In the genomic region with DNA sequence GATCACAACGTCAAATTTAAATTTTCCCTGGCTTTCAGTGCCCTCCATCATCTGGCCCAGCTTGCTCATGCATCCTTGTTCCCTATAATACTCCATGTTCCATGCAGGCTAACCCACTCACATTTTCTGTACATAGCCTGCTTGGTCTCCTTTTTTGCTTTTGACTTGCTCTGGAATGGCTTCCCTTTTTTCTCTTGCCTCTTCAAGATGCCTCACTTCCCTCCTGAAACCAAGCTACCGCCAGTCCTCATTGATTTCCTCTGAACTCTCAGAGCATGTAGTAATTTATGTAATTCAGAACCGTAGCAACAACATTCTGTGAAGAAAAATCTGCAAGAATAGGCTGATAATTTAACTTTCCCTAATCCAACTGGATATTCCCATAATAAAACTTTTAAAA, we compare ENCODE assay signal across 16 cellular contexts.
DNase-seq lines count a peak whose midpoint lies in the region; ATAC-seq and TF ChIP-seq lines count a peak whose summit lies in the region.
"Had no signal": no experiment of that assay in that cellular context is flagged by ENCODE, and none has a peak within 500 bp of the region (broad histone marks: within the 10 kb centered on the region; RNA-seq: fewer than 3 reads in every experiment).

No MANE protein-coding gene starts in this region.

- H3K4me1 ChIP-seq in tibial artery, result peaks cover 0 to 100% (median 56%) of the 10 kb centered on the region in 4 donors
- H3K4me1 ChIP-seq: parathyroid adenoma, SJCRH30 had no signal

- H3K36me3 ChIP-seq in tibial artery, result no peaks in the 10 kb centered on the region

- intact Hi-C loops in tibial artery (cut with DNase I; ENCODE audit: low total_unique reads), result no loop called here

- DNase-seq in activated naive CD4-positive, alpha-beta T cell treated with anti-CD3 and anti-CD28 coated beads, Interleukin-2, amount 10 ng/mL, durations not matched to agents 7 days and 5 days, result no peak
- DNase-seq in activated naive CD4-positive, alpha-beta T cell treated with anti-CD3 and anti-CD28 coated beads, Interleukin-2, amount 50 U/mL, for 16 hours, result no peak
- DNase-seq in SKM-1 treated with dmso at 0.1 percent for 144 hours (lab: John Stamatoyannopoulos, UW; ENCODE audit: unreplicated experiment) (peak; percentile 64), epithelial cell of prostate (ENCODE audit: low read depth, low spot score) (no peak), tibial artery (no peak), NCI-H2107 treated with DMSO at 0.1 percent for 48 hours (lab: John Stamatoyannopoulos, UW; ENCODE audit: unreplicated experiment) (no peak)
- DNase-seq: activated CD4-positive, alpha-beta T cell treated with anti-CD3 and anti-CD28 coated beads, Interleukin-2, amount 50 U/mL, for 1 hour; NCI-H1048; NCI-H82; SJCRH30; stimulated activated CD4-positive, alpha-beta T cell treated with anti-CD3 and anti-CD28 coated beads, Interleukin-15, amount 100 ng/mL, for 24 hours; stimulated activated CD8-positive, alpha-beta memory T cell treated with anti-CD3 and anti-CD28 coated beads, Interleukin-4, amount 100 ng/mL, for 48 hours had no signal

- no peak for TF ChIP-seq CTCF in tibial artery (IDR thresholded peaks at IDR 0.05)

- no peaks in the 10 kb centered on the region for H3K9me3 ChIP-seq in tibial artery
- H3K9me3 ChIP-seq: SJCRH30 had no signal

- CTCF ChIA-PET in activated naive CD4-positive, alpha-beta T cell treated with anti-CD3 and anti-CD28 coated beads, Interleukin-2, amount 10 ng/mL, durations not matched to agents 7 days and 5 days (lab: Charles Lee), result interaction anchor here (0.7 to 1.0 kb wide), 4 partner anchors 11 to 39 kb away, joined by 3 to 4 read pairs (median 3); a partner anchor contains a TSS

- H3K4me3 ChIP-seq in tibial artery, result no peak overlapping the region
- H3K4me3 ChIP-seq: hepatocyte, SJCRH30 had no signal

- H3K27ac Mint-ChIP-seq in activated naive CD4-positive, alpha-beta T cell treated with anti-CD3 and anti-CD28 coated beads, Interleukin-2, amount 10 ng/mL, durations not matched to agents 7 days and 5 days, result peak overlapping the region; percentile 62

- H3K27ac ChIP-seq in epithelial cell of prostate (peak overlapping the region; percentile 47), tibial artery (peak overlapping the region; percentile 63 to 71)
- H3K27ac ChIP-seq: hepatocyte, parathyroid adenoma, SJCRH30 had no signal

- H3K27me3 Mint-ChIP-seq in activated naive CD4-positive, alpha-beta T cell treated with anti-CD3 and anti-CD28 coated beads, Interleukin-2, amount 10 ng/mL, durations not matched to agents 7 days and 5 days, result no peaks in the 10 kb centered on the region

- ATAC-seq in HG03196 (IDR thresholded peaks at IDR 0.05; ENCODE audit: unreplicated experiment) (no peak), HG02798 (IDR thresholded peaks at IDR 0.05; ENCODE audit: poor library complexity, unreplicated experiment) (no peak)

- H3K9me3 Mint-ChIP-seq in activated naive CD4-positive, alpha-beta T cell treated with anti-CD3 and anti-CD28 coated beads, Interleukin-2, amount 10 ng/mL, durations not matched to agents 7 days and 5 days, result no peaks in the 10 kb centered on the region

- H3K4me3 Mint-ChIP-seq in activated naive CD4-positive, alpha-beta T cell treated with anti-CD3 and anti-CD28 coated beads, Interleukin-2, amount 10 ng/mL, durations not matched to agents 7 days and 5 days, result no peak overlapping the region

- H3K36me3 Mint-ChIP-seq in activated naive CD4-positive, alpha-beta T cell treated with anti-CD3 and anti-CD28 coated beads, Interleukin-2, amount 10 ng/mL, durations not matched to agents 7 days and 5 days, result peaks cover 62% of the 10 kb centered on the region

- peaks cover 83% of the 10 kb centered on the region for H3K4me1 Mint-ChIP-seq in activated naive CD4-positive, alpha-beta T cell treated with anti-CD3 and anti-CD28 coated beads, Interleukin-2, amount 10 ng/mL, durations not matched to agents 7 days and 5 days

- no peaks in the 10 kb centered on the region for H3K27me3 ChIP-seq in tibial artery
- H3K27me3 ChIP-seq: hepatocyte, SJCRH30 had no signal
